8 cellular contexts compared by ENCODE assay signal in genomic region chr22:26428515-26429457, GRCh38. TPM values are rescaled to one million over a fixed set of nuclear protein-coding genes. Genes with fewer than 3 reads are reported as not detected.
DNase-seq lines count a peak whose midpoint lies in the region; TF ChIP-seq lines count a peak whose summit lies in the region.

ASPHD2 (plus strand) TSS chr22:26429260; CDS start chr22:26433616, 4,356 bp downstream.

- H3K27me3 Mint-ChIP-seq in T-helper 1 cell treated with Interleukin-12 subunit alpha and Interleukin-12 subunit beta and Interleukin-4 antibody, amounts not matched to agents 30 μg/mL and 1 μg/mL, for 36 hours (ENCODE audit: low read depth) = peaks cover 5% of the 10 kb centered on the region

- H3K4me3 ChIP-seq in GM12865 (ENCODE audit: low read depth, low read length) (peak within 1 kb of the TSS; percentile 77), vagina (peak within 1 kb of the TSS; percentile 62)

- peaks cover 13% of the 10 kb centered on the region for H3K36me3 Mint-ChIP-seq in T-helper 1 cell treated with Interleukin-12 subunit alpha and Interleukin-12 subunit beta and Interleukin-4 antibody, amounts not matched to agents 30 μg/mL and 1 μg/mL, for 36 hours (ENCODE audit: low read depth)

- CTCF ChIA-PET in HEK293T (lab: Yijun Ruan, JAX) = no interaction called here

- no peaks in the 10 kb centered on the region for H3K36me3 ChIP-seq in vagina

- intact Hi-C loops in vagina (cut with DNase I) = no loop called here

- peaks cover 48% of the 10 kb centered on the region for H3K4me1 Mint-ChIP-seq in T-helper 1 cell treated with Interleukin-12 subunit alpha and Interleukin-12 subunit beta and Interleukin-4 antibody, amounts not matched to agents 30 μg/mL and 1 μg/mL, for 36 hours (ENCODE audit: low read depth)

- no peaks in the 10 kb centered on the region for H3K27me3 ChIP-seq in vagina

- peak within 1 kb of the TSS; percentile 100 for H3K27ac Mint-ChIP-seq in T-helper 1 cell treated with Interleukin-12 subunit alpha and Interleukin-12 subunit beta and Interleukin-4 antibody, amounts not matched to agents 30 μg/mL and 1 μg/mL, for 36 hours

- no peak for TF ChIP-seq CTCF in GM12865 (IDR thresholded peaks at IDR 0.05; ENCODE audit: insufficient read depth, low read depth, low read length, missing control alignments)
- TF ChIP-seq CTCF in vagina (IDR thresholded peaks at IDR 0.05) = no peak

- peak within 1 kb of the TSS; percentile 58 for H3K27ac ChIP-seq in vagina

- peak within 1 kb of the TSS; percentile 100 for H3K4me3 Mint-ChIP-seq in T-helper 1 cell treated with Interleukin-12 subunit alpha and Interleukin-12 subunit beta and Interleukin-4 antibody, amounts not matched to agents 30 μg/mL and 1 μg/mL, for 36 hours

- POLR2A ChIA-PET in HEK293T (lab: Yijun Ruan, JAX) = interaction anchor here (1.0 to 1.9 kb wide), 4 partner anchors 8 to 55 kb away, joined by 3 to 6 read pairs (median 4); partner anchors contain the start of genes HPS4 and SRRD

- H3K4me1 ChIP-seq in vagina = peaks cover 13% of the 10 kb centered on the region

- peaks cover under 1% of the 10 kb centered on the region for H3K9me3 Mint-ChIP-seq in T-helper 1 cell treated with Interleukin-12 subunit alpha and Interleukin-12 subunit beta and Interleukin-4 antibody, amounts not matched to agents 30 μg/mL and 1 μg/mL, for 36 hours

- DNase-seq in GM12865 (ENCODE audit: low read depth) (peak; percentile 95), HEK293T (ENCODE audit: extremely low spot score) (peak; percentile 87), MV-4-11 (lab: John Stamatoyannopoulos, UW) (peak; percentile 93), amniotic epithelial cell (ENCODE audit: low read depth) (peak; percentile 53), hepatic stellate cell (ENCODE audit: low spot score) (peak; percentile 59), renal cortical epithelial cell (ENCODE audit: low read depth) (peak; percentile 48), vagina (ENCODE audit: extremely low spot score in 2 of 2) (no peak)

- TF ChIP-seq POLR2A in vagina (IDR thresholded peaks at IDR 0.05) = peak in 1 of 2 donors; percentile 23

- no peaks in the 10 kb centered on the region for H3K9me3 ChIP-seq in vagina

TF ChIP-seq in HEK293T, 16 proteins besides CTCF, POLR2A, EP300 and RAD21:
- TF ChIP-seq FOXA1 (IDR thresholded peaks at IDR 0.05) = no peak
- TF ChIP-seq FOXK2 (IDR thresholded peaks at IDR 0.05) = no peak
- no peak for TF ChIP-seq SP1 (IDR thresholded peaks at IDR 0.05)
- no peak for TF ChIP-seq SUZ12 (IDR thresholded peaks at IDR 0.05)
- peak; percentile 44; the same call in 1 of the 2 replicates for TF ChIP-seq L3MBTL2 (conservative IDR thresholded peaks at IDR 0.05)
- no peak for TF ChIP-seq ELF4 (IDR thresholded peaks at IDR 0.05)
- TF ChIP-seq TARDBP (IDR thresholded peaks at IDR 0.05) = no peak
- TF ChIP-seq FOXM1 (IDR thresholded peaks at IDR 0.05; ENCODE audit: borderline replicate concordance) = no peak
- TF ChIP-seq ARNT (IDR thresholded peaks at IDR 0.05) = no peak
- TF ChIP-seq, protein P1, sequence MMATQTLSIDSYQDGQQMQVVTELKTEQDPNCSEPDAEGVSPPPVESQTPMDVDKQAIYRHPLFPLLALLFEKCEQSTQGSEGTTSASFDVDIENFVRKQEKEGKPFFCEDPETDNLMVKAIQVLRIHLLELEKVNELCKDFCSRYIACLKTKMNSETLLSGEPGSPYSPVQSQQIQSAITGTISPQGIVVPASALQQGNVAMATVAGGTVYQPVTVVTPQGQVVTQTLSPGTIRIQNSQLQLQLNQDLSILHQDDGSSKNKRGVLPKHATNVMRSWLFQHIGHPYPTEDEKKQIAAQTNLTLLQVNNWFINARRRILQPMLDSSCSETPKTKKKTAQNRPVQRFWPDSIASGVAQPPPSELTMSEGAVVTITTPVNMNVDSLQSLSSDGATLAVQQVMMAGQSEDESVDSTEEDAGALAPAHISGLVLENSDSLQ (IDR thresholded peaks at IDR 0.05) = 0 out of 2 replicates have a peak, but pooled peaks have one; percentile 2
- TF ChIP-seq HDGF (IDR thresholded peaks at IDR 0.05; ENCODE audit: borderline replicate concordance) = no peak

RNA-seq across cellular contexts. Expression of gene ASPHD2, which starts in this region (rescaled TPM):
- 5.4 and 5.6 TPM in 2 replicates for total RNA-seq in renal cortical epithelial cell
- 2.2 TPM for total RNA-seq in vagina

Comparison
In these comparisons a context has a peak if more than half of its experiments do, and no peak if none do; other contexts are left out.
1. DNase-seq: peak in GM12865 (single experiment), HEK293T (single experiment), MV-4-11 (single experiment), amniotic epithelial cell (single experiment), hepatic stellate cell (single experiment) and renal cortical epithelial cell (single experiment); none in vagina (0 of 2).